8 cellular contexts compared by ENCODE assay signal in genomic region chr14:105474478-105475268, GRCh38. TPM values are rescaled to one million over a fixed set of nuclear protein-coding genes. Genes with fewer than 3 reads are reported as not detected.
DNase-seq lines count a peak whose midpoint lies in the region; ATAC-seq, FAIRE-seq and TF ChIP-seq lines count a peak whose summit lies in the region.

TSS of gene CRIP2 (plus strand) at chr14:105474821. CDS start at chr14:105474863, 42 bp downstream.

- peak; percentile 69 for DNase-seq in ACHN
- peak; percentile 86 for DNase-seq in GM13976 (ENCODE audit: low spot score)
- no peak for DNase-seq in OCI-LY7 (ENCODE audit: low spot score)
- DNase-seq in bronchial epithelial cell (ENCODE audit: low read depth) = no peak
- peak; percentile 81 for DNase-seq in iPS-NIHi7 (ENCODE audit: extremely low spot score)

- no peaks in the 10 kb centered on the region for H3K9me2 ChIP-seq in OCI-LY7 (ENCODE audit: insufficient read depth, low read length)

- ATAC-seq in HG02938 (IDR thresholded peaks at IDR 0.05; ENCODE audit: unreplicated experiment) (no peak), GM21529 (IDR thresholded peaks at IDR 0.05; ENCODE audit: unreplicated experiment) (no peak)

- POLR2A ChIA-PET in OCI-LY7 (lab: Charles Lee) = no interaction called here

- H4K20me1 ChIP-seq in OCI-LY7 (ENCODE audit: insufficient read depth, low read length) = no peaks in the 10 kb centered on the region

- no peaks in the 10 kb centered on the region for H3K9me3 ChIP-seq in OCI-LY7 (ENCODE audit: low read length)

- peaks cover 9% of the 10 kb centered on the region for H3K4me1 ChIP-seq in OCI-LY7 (ENCODE audit: insufficient read depth, low read length, poor library complexity, severe bottlenecking)

- intact Hi-C loops in OCI-LY7 (cut with micrococcal nuclease; ENCODE audit: unreplicated experiment) = no loop called here

- peak within 1 kb of the TSS; percentile 71 for H3K4me2 ChIP-seq in OCI-LY7 (ENCODE audit: low read length)

- H2AFZ ChIP-seq in OCI-LY7 (ENCODE audit: low read length) = no peak within 1 kb of the TSS

- FAIRE-seq in bronchial epithelial cell (lab: Jason Lieb, UNC) = no peak

- TF ChIP-seq CTCF in GM13976 (IDR thresholded peaks at IDR 0.05; ENCODE audit: borderline replicate concordance, control extremely low read depth, extremely low read depth, insufficient read depth, missing control alignments) (no peak), OCI-LY7 (conservative IDR thresholded peaks at IDR 0.05; ENCODE audit: low read length) (no peak), bronchial epithelial cell (IDR thresholded peaks at IDR 0.05; ENCODE audit: insufficient read depth, low read length, severe bottlenecking) (no peak)

- H3K36me3 ChIP-seq in OCI-LY7 (ENCODE audit: insufficient read depth, low read length) = peaks cover 4% of the 10 kb centered on the region; the same call in 1 of the 2 replicates
- peaks cover under 1% of the 10 kb centered on the region for H3K36me3 ChIP-seq in bronchial epithelial cell (ENCODE audit: control insufficient read depth, insufficient read depth, low read length)

- H3K27ac ChIP-seq in OCI-LY7 (ENCODE audit: low read depth, low read length, poor library complexity, severe bottlenecking) (no peak within 1 kb of the TSS), skin epidermis (peak within 1 kb of the TSS; percentile 75 to 98 (median 90))

- CTCF ChIA-PET in OCI-LY7 (lab: Charles Lee; ENCODE audit: unreplicated experiment) = no interaction called here

- in situ Hi-C loops in ACHN (cut with HindIII; ENCODE audit: low pct_ligation_motif_present, low pct_unique_long_range_greater_than_20kb, low sequenced_read_pairs) = no loop called here
- in situ Hi-C loops in GM13976 (cut with MboI; ENCODE audit: low sequenced_read_pairs, unreplicated experiment) = no loop called here

- H3K4me3 ChIP-seq in OCI-LY7 (ENCODE audit: low read depth, low read length, poor library complexity, severe bottlenecking) (peak within 1 kb of the TSS; percentile 54), bronchial epithelial cell (ENCODE audit: low read depth, low read length) (peak within 1 kb of the TSS; percentile 68), skin epidermis (peak within 1 kb of the TSS; percentile 57 to 88 (median 73))

- no peaks in the 10 kb centered on the region for H3K79me2 ChIP-seq in OCI-LY7 (ENCODE audit: insufficient read depth, low read depth, low read length)

- no peaks in the 10 kb centered on the region for H3K27me3 ChIP-seq in bronchial epithelial cell (ENCODE audit: control insufficient read depth, insufficient read depth, low read length)

- BruUV-seq in OCI-LY7 (replicated peaks; lab: Mats Ljungman, UMichigan) = no TSS peak

RNA-seq across cellular contexts. Expression of gene CRIP2, which starts in this region (rescaled TPM):
- not detected in 2 replicates for total RNA-seq in OCI-LY7 (2014; rRNA removed; shearing (Covaris generic))
- not detected in 2 replicates for total RNA-seq in OCI-LY7 (2022)
- 13.2 and 22.3 TPM in 2 replicates for total RNA-seq in bronchial epithelial cell

Comparison
In these comparisons a context has a peak if more than half of its experiments do, and no peak if none do; other contexts are left out.
1. RNA of gene CRIP2 (total RNA-seq): 13.2 to 22.3 TPM in bronchial epithelial cell; not detected in OCI-LY7; every median in the first group is over 10 times any median in the second.
2. DNase-seq: peak in ACHN (single experiment), GM13976 (single experiment) and iPS-NIHi7 (single experiment); none in OCI-LY7 (single experiment) and bronchial epithelial cell (single experiment).
3. Peak in every context shown above with its lines, with median percentiles within 50 percentile points of each other: H3K4me3 ChIP-seq.